ENCODE assay signal across 7 cellular contexts in genomic region chr7:39948375-39948774, GRCh38. TPM values are rescaled to one million over a fixed set of nuclear protein-coding genes. Genes with fewer than 3 reads are reported as not detected.
DNase-seq lines count a peak whose midpoint lies in the region; TF ChIP-seq lines count a peak whose summit lies in the region.

No MANE protein-coding gene starts in this region.

- H3K9me3 ChIP-seq in esophagus (ENCODE audit: control insufficient read depth in 2 of 2, insufficient read depth in 1 of 2, low read depth in 1 of 2, low read length in 1 of 2) = no peaks in the 10 kb centered on the region

- no peaks in the 10 kb centered on the region for H3K27me3 ChIP-seq in esophagus (ENCODE audit: control insufficient read depth in 1 of 2, insufficient read depth in 2 of 2, low read length in 2 of 2)

- no peaks in the 10 kb centered on the region for H3K4me1 ChIP-seq in esophagus (ENCODE audit: control insufficient read depth in 2 of 2, insufficient read depth in 2 of 2, low read length in 1 of 2)

- no peak for DNase-seq in HFF-Myc (ENCODE audit: extremely low read depth, low read depth)
- DNase-seq in T-helper 2 cell treated with Interferon-gamma antibody and Interleukin-4, amounts not matched to agents 5 μg/mL and 100 μg/mL, for 36 hours (ENCODE audit: low spot score) = peak; percentile 6
- DNase-seq in progenitor cell of endocrine pancreas (ENCODE audit: low spot score, unreplicated experiment) = no peak
- DNase-seq in hypothalamus (lab: John Stamatoyannopoulos, UW) = no peak
- DNase-seq in NCI-H1417 (lab: John Stamatoyannopoulos, UW) = no peak
- no peak for DNase-seq in NCI-H2196 (lab: John Stamatoyannopoulos, UW; ENCODE audit: unreplicated experiment)

- peak overlapping the region; percentile 99 for H3K27ac Mint-ChIP-seq in T-helper 2 cell treated with Interferon-gamma antibody and Interleukin-4, amounts not matched to agents 5 μg/mL and 100 μg/mL, for 36 hours
- H3K27ac Mint-ChIP-seq in progenitor cell of endocrine pancreas = peak overlapping the region; percentile 100

- peaks cover 14% of the 10 kb centered on the region for H3K36me3 Mint-ChIP-seq in T-helper 2 cell treated with Interferon-gamma antibody and Interleukin-4, amounts not matched to agents 5 μg/mL and 100 μg/mL, for 36 hours (ENCODE audit: low read depth)
- H3K36me3 Mint-ChIP-seq in progenitor cell of endocrine pancreas (ENCODE audit: insufficient read depth) = no peaks in the 10 kb centered on the region

- no peaks in the 10 kb centered on the region for H3K27me3 Mint-ChIP-seq in T-helper 2 cell treated with Interferon-gamma antibody and Interleukin-4, amounts not matched to agents 5 μg/mL and 100 μg/mL, for 36 hours (ENCODE audit: low read depth)
- no peaks in the 10 kb centered on the region for H3K27me3 Mint-ChIP-seq in progenitor cell of endocrine pancreas

- H3K4me3 Mint-ChIP-seq in T-helper 2 cell treated with Interferon-gamma antibody and Interleukin-4, amounts not matched to agents 5 μg/mL and 100 μg/mL, for 36 hours = peak overlapping the region; percentile 95
- H3K4me3 Mint-ChIP-seq in progenitor cell of endocrine pancreas (ENCODE audit: low read depth) = peak overlapping the region; percentile 95

- 44 to 56% methylated on average over 8 of the region's 8 CpGs for WGBS in esophagus, 2 donors

- no peaks in the 10 kb centered on the region for H3K36me3 ChIP-seq in esophagus (ENCODE audit: control insufficient read depth in 2 of 2, insufficient read depth in 2 of 2, low read length in 1 of 2)

- H3K4me1 Mint-ChIP-seq in T-helper 2 cell treated with Interferon-gamma antibody and Interleukin-4, amounts not matched to agents 5 μg/mL and 100 μg/mL, for 36 hours (ENCODE audit: low read depth) = peaks cover 24% of the 10 kb centered on the region
- peaks cover 14% of the 10 kb centered on the region for H3K4me1 Mint-ChIP-seq in progenitor cell of endocrine pancreas (ENCODE audit: low read depth)

- H3K4me3 ChIP-seq in HFF-Myc (replicated peaks; ENCODE audit: low read depth, low read length) (peak overlapping the region; percentile 88), esophagus (ENCODE audit: low read depth in 1 of 2, low read length in 2 of 2) (peak overlapping the region; percentile 13 to 82)

- TF ChIP-seq CTCF in HFF-Myc (IDR thresholded peaks at IDR 0.05; ENCODE audit: low read depth, low read length, missing control alignments) = no peak
- no peak for TF ChIP-seq CTCF in progenitor cell of endocrine pancreas (IDR thresholded peaks at IDR 0.05; ENCODE audit: unreplicated experiment)

- H3K27ac ChIP-seq in esophagus (ENCODE audit: low read depth in 2 of 2, low read length in 1 of 2) = peak overlapping the region; percentile 86 to 100

- no peaks in the 10 kb centered on the region for H3K9me3 Mint-ChIP-seq in T-helper 2 cell treated with Interferon-gamma antibody and Interleukin-4, amounts not matched to agents 5 μg/mL and 100 μg/mL, for 36 hours
- H3K9me3 Mint-ChIP-seq in progenitor cell of endocrine pancreas (ENCODE audit: low read depth) = no peaks in the 10 kb centered on the region

RNA-seq across cellular contexts. Expression of gene CDK13, which starts 1.7 kb away (rescaled TPM):
- 10 to 100 TPM; 17.1 to 23.4 TPM for polyA plus RNA-seq in esophagus
- total RNA-seq in progenitor cell of endocrine pancreas = 74.3 and 75.5 TPM in 2 replicates
